In genomic region chr20:25003002-25003401, GRCh38 we compare ENCODE assay signal across 21 cellular contexts. TPM values are rescaled to one million over a fixed set of nuclear protein-coding genes. Genes with fewer than 3 reads are reported as not detected.
A peak's percentile ranks its signal among the peaks of the same experiment; 100 is the strongest.
DNase-seq lines count a peak whose midpoint lies in the region; ATAC-seq and TF ChIP-seq lines count a peak whose summit lies in the region.
"Had no signal": no experiment of that assay in that cellular context is flagged by ENCODE, and none has a peak within 500 bp of the region (broad histone marks: within the 10 kb centered on the region; RNA-seq: fewer than 3 reads in every experiment).

No MANE protein-coding gene starts in this region.

- peaks cover 0 to 2% of the 10 kb centered on the region in 2 donors for H3K9me3 Mint-ChIP-seq in activated T-cell treated with anti-CD3 and anti-CD28 coated beads, Interleukin-2, amount 50 U/mL, for 72 hours
- H3K9me3 Mint-ChIP-seq in WTC11 = peaks cover 8% of the 10 kb centered on the region
- H3K9me3 Mint-ChIP-seq in activated naive CD8-positive, alpha-beta T cell treated with anti-CD3 and anti-CD28 coated beads, Interleukin-2, amount 50 U/mL, for 24 hours = no peaks in the 10 kb centered on the region
- H3K9me3 Mint-ChIP-seq: CD4-positive, alpha-beta memory T cell had no signal

- no peaks in the 10 kb centered on the region for H3K27me3 ChIP-seq in esophagus muscularis mucosa
- H3K27me3 ChIP-seq: BE2C; BLaER1 treated with 17β-estradiol and CSF1 and Interleukin-3, amounts not matched to agents 10 nM and 100 nM had no signal

- TF ChIP-seq CTCF in WTC11 (IDR thresholded peaks at IDR 0.05) = no peak
- no peak for TF ChIP-seq CTCF in esophagus muscularis mucosa (IDR thresholded peaks at IDR 0.05)
- no peak for TF ChIP-seq CTCF in foreskin fibroblast (IDR thresholded peaks at IDR 0.05; ENCODE audit: low read depth, low read length)

- TF ChIP-seq POLR2A in esophagus muscularis mucosa (IDR thresholded peaks at IDR 0.05; ENCODE audit: low read depth) = no peak

- peak overlapping the region in 3 of 4 donors; percentile 20 to 75 (median 55) for H3K27ac ChIP-seq in esophagus muscularis mucosa (replicated peaks in 1 of 4)
- H3K27ac ChIP-seq: 22Rv1; BLaER1 treated with 17β-estradiol and CSF1 and Interleukin-3, amounts not matched to agents 10 nM and 100 nM had no signal

- no peak for TF ChIP-seq EP300 in esophagus muscularis mucosa (IDR thresholded peaks at IDR 0.05)

- H3K9me3 ChIP-seq in esophagus muscularis mucosa = no peaks in the 10 kb centered on the region
- H3K9me3 ChIP-seq: BE2C, HAP-1 had no signal

- peaks cover 8 to 11% of the 10 kb centered on the region in 2 donors for H3K36me3 Mint-ChIP-seq in activated T-cell treated with anti-CD3 and anti-CD28 coated beads, Interleukin-2, amount 50 U/mL, for 72 hours (ENCODE audit: insufficient read depth in 2 of 2)
- no peaks in the 10 kb centered on the region for H3K36me3 Mint-ChIP-seq in WTC11
- H3K36me3 Mint-ChIP-seq in activated naive CD8-positive, alpha-beta T cell treated with anti-CD3 and anti-CD28 coated beads, Interleukin-2, amount 50 U/mL, for 24 hours (ENCODE audit: low read depth) = peaks cover 6% of the 10 kb centered on the region

- peak overlapping the region; percentile 56 for H3K27ac Mint-ChIP-seq in activated T-cell treated with anti-CD3 and anti-CD28 coated beads, Interleukin-2, amount 50 U/mL, for 72 hours
- no peak overlapping the region for H3K27ac Mint-ChIP-seq in WTC11
- H3K27ac Mint-ChIP-seq in activated naive CD8-positive, alpha-beta T cell treated with anti-CD3 and anti-CD28 coated beads, Interleukin-2, amount 50 U/mL, for 24 hours = no peak overlapping the region

- no peak for ATAC-seq in activated T-cell treated with anti-CD3 and anti-CD28 coated beads, Interleukin-2, amount 50 U/mL, for 72 hours (replicated peaks in 1 of 2)
- ATAC-seq in WTC11 = no peak
- no peak for ATAC-seq in activated naive CD8-positive, alpha-beta T cell treated with anti-CD3 and anti-CD28 coated beads, Interleukin-2, amount 50 U/mL, for 24 hours

- POLR2A ChIA-PET in WTC11 (lab: Charles Lee) = no interaction called here

- no peak overlapping the region for H3K4me3 Mint-ChIP-seq in activated T-cell treated with anti-CD3 and anti-CD28 coated beads, Interleukin-2, amount 50 U/mL, for 72 hours
- H3K4me3 Mint-ChIP-seq in WTC11 = no peak overlapping the region
- no peak overlapping the region for H3K4me3 Mint-ChIP-seq in activated naive CD8-positive, alpha-beta T cell treated with anti-CD3 and anti-CD28 coated beads, Interleukin-2, amount 50 U/mL, for 24 hours
- H3K4me3 Mint-ChIP-seq: CD4-positive, alpha-beta memory T cell had no signal

- CTCF ChIA-PET in WTC11 (lab: Charles Lee) = no interaction called here

- peaks cover 7 to 33% (median 23%) of the 10 kb centered on the region in 4 donors for H3K36me3 ChIP-seq in esophagus muscularis mucosa
- H3K36me3 ChIP-seq: BE2C, HAP-1 had no signal

- H3K4me1 ChIP-seq in esophagus muscularis mucosa = peaks cover 32 to 57% (median 51%) of the 10 kb centered on the region in 4 donors
- H3K4me1 ChIP-seq: BE2C; BLaER1 treated with 17β-estradiol and CSF1 and Interleukin-3, amounts not matched to agents 10 nM and 100 nM; HAP-1 had no signal

- no peaks in the 10 kb centered on the region for H3K27me3 Mint-ChIP-seq in activated T-cell treated with anti-CD3 and anti-CD28 coated beads, Interleukin-2, amount 50 U/mL, for 72 hours (ENCODE audit: low read depth)
- H3K27me3 Mint-ChIP-seq in WTC11 (ENCODE audit: low read depth) = peaks cover 4% of the 10 kb centered on the region; the same call in 1 of the 2 replicates
- no peaks in the 10 kb centered on the region for H3K27me3 Mint-ChIP-seq in activated naive CD8-positive, alpha-beta T cell treated with anti-CD3 and anti-CD28 coated beads, Interleukin-2, amount 50 U/mL, for 24 hours
- H3K27me3 Mint-ChIP-seq: CD4-positive, alpha-beta memory T cell had no signal

- no peak for DNase-seq in activated T-cell treated with anti-CD3 and anti-CD28 coated beads, Interleukin-2, amount 50 U/mL, for 72 hours
- no peak for DNase-seq in activated T-cell treated with anti-CD3 and anti-CD28 coated beads, Interleukin-2, amount 50 U/mL, for 48 hours
- no peak for DNase-seq in WTC11 (ENCODE audit: low spot score)
- no peak for DNase-seq in esophagus muscularis mucosa (ENCODE audit: extremely low spot score)
- no peak for DNase-seq in foreskin fibroblast
- DNase-seq in activated naive CD8-positive, alpha-beta T cell treated with anti-CD3 and anti-CD28 coated beads, Interleukin-2, amount 50 U/mL, for 24 hours = no peak
- DNase-seq: ACHN; AML-193; BE2C; Calu3; CD4-positive, alpha-beta memory T cell; COR-L47; DMS53; DMS79 treated with DMSO at 0.1 percent for 48 hours; GF-D8; GOT3 had no signal

- H3K4me3 ChIP-seq in esophagus muscularis mucosa (no peak overlapping the region), foreskin fibroblast (ENCODE audit: low read depth in 1 of 2, low read length in 2 of 2) (no peak overlapping the region)
- H3K4me3 ChIP-seq: BLaER1 treated with 17β-estradiol and CSF1 and Interleukin-3, amounts not matched to agents 10 nM and 100 nM; HAP-1 had no signal

- H3K4me1 Mint-ChIP-seq in activated T-cell treated with anti-CD3 and anti-CD28 coated beads, Interleukin-2, amount 50 U/mL, for 72 hours (ENCODE audit: low read depth) = peaks cover 8% of the 10 kb centered on the region
- no peaks in the 10 kb centered on the region for H3K4me1 Mint-ChIP-seq in WTC11
- peaks cover 5% of the 10 kb centered on the region for H3K4me1 Mint-ChIP-seq in activated naive CD8-positive, alpha-beta T cell treated with anti-CD3 and anti-CD28 coated beads, Interleukin-2, amount 50 U/mL, for 24 hours

- WGBS in esophagus muscularis mucosa = 87% methylated on average over 1 of the region's 1 CpG

- intact Hi-C loops in esophagus muscularis mucosa (cut with DNase I) = loop anchor here (5.0 kb wide), 1 partner anchor 39 kb away; no protein-coding TSS in a partner anchor

TF ChIP-seq in WTC11, 78 proteins besides CTCF, POLR2A, EP300 and RAD21:
- 0 out of 2 replicates have a peak, but pooled peaks have one; percentile 36 for TF ChIP-seq ZNF317 (CRISPR knock-in tag; IDR thresholded peaks at IDR 0.05; ENCODE audit: borderline replicate concordance, low read depth)
- no peak for TF ChIP-seq ESRRA (CRISPR knock-in tag; IDR thresholded peaks at IDR 0.05; ENCODE audit: borderline replicate concordance)

RNA-seq across cellular contexts. Expression of gene APMAP, which starts 10.5 kb away (rescaled TPM):
- 10 to 100 TPM; 65.2 to 70.2 TPM for total RNA-seq in activated T-cell treated with anti-CD3 and anti-CD28 coated beads, Interleukin-2, amount 50 U/mL, for 72 hours
- total RNA-seq in WTC11 (2021) (55.3 to 64.4 TPM (median 62.1 TPM) in 3 replicates), esophagus muscularis mucosa (10 to 100 TPM; 21.6 to 35.6 (median 32.5) TPM)

RNA-seq across cellular contexts. Expression of gene CST7, which starts 53.9 kb away (rescaled TPM):
- 100 to 1,000 TPM; 136 to 174 TPM for total RNA-seq in activated T-cell treated with anti-CD3 and anti-CD28 coated beads, Interleukin-2, amount 50 U/mL, for 72 hours
- total RNA-seq in WTC11 (2021) (not detected in 3 replicates), esophagus muscularis mucosa (10 to 100 TPM in 1 of 4 donors, 1 to 10 TPM in 2, not detected in 1; 1.2 to 13.8 (median 1.5) TPM)
- total RNA-seq: Calu3, Daoy, G401 had no signal

RNA-seq across cellular contexts. Expression of gene ACSS1, which starts 54.9 kb away (rescaled TPM):
- 10 to 100 TPM; 18.2 to 23.8 TPM for total RNA-seq in activated T-cell treated with anti-CD3 and anti-CD28 coated beads, Interleukin-2, amount 50 U/mL, for 72 hours
- total RNA-seq in WTC11 (2021) = 1.5 to 2.7 TPM (median 2.4 TPM) in 3 replicates
- total RNA-seq in esophagus muscularis mucosa = 100 to 1,000 TPM in 1 of 4 donors, 10 to 100 TPM in 3; 36.6 to 154 (median 65.3) TPM
- total RNA-seq: G401 had no signal

Comparison
In these comparisons a context has a peak if more than half of its experiments do, and no peak if none do; other contexts are left out.
1. RNA of gene CST7, which starts 53.9 kb away (total RNA-seq): 136 to 174 TPM in activated T-cell treated with anti-CD3 and anti-CD28 coated beads, Interleukin-2, amount 50 U/mL, for 72 hours; 1.2 to 13.8 TPM in esophagus muscularis mucosa and not detected in WTC11; every median in the first group is over 4 times any median in the second.